ENCODE assay signal across 16 cellular contexts in the genomic region with DNA sequence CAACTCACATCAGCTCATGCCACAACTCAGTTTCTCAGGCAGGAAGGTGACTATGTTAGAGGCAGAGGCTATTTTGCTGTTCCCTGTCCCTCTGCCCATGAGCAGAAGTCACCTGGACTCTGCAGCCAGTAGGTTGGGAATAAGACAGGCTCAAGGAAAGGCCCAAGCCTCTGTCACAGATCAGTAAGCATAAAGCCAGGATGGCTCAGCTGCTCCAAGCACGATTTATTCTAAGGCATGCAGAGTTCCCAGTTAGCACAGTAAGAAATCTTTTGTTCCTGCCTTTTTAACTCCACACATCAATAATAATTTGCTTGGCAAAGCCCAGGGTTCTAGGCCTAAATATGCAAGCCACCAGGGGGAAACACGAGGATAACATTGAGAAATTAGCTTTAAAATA.
DNase-seq lines count a peak whose midpoint lies in the region; ATAC-seq, FAIRE-seq and TF ChIP-seq lines count a peak whose summit lies in the region.
"Had no signal": no experiment of that assay in that cellular context is flagged by ENCODE, and none has a peak within 500 bp of the region (broad histone marks: within the 10 kb centered on the region; RNA-seq: fewer than 3 reads in every experiment).

No MANE protein-coding gene starts in this region.

- no peak overlapping the region for H3K4me3 Mint-ChIP-seq in natural killer cell treated with Interleukin-12 subunit alpha and Interleukin-12 subunit beta and Interleukin-15 and Interleukin-18, amount 100 ng/mL, for 72 hours
- H3K4me3 Mint-ChIP-seq: CD4-positive, CD25-positive, alpha-beta regulatory T cell had no signal

- H4K91ac ChIP-seq in H1 (replicated peaks; ENCODE audit: insufficient read length, low read length) (no peak overlapping the region), trophoblast cell (ENCODE audit: low read depth, low read length) (no peak overlapping the region)

- no peak overlapping the region for H3K4me2 ChIP-seq in H1 (ENCODE audit: insufficient read depth in 1 of 2, low read depth in 2 of 2, low read length in 2 of 2)
- no peak overlapping the region for H3K4me2 ChIP-seq in trophoblast cell (ENCODE audit: low read length)
- H3K4me2 ChIP-seq: BLaER1 treated with 17β-estradiol and CSF1 and Interleukin-3, amounts not matched to agents 10 nM and 100 nM had no signal

- H3K4me1 Mint-ChIP-seq in natural killer cell treated with Interleukin-12 subunit alpha and Interleukin-12 subunit beta and Interleukin-15 and Interleukin-18, amount 100 ng/mL, for 72 hours (ENCODE audit: low read depth in 2 of 2) = no peaks in the 10 kb centered on the region
- H3K4me1 Mint-ChIP-seq: CD4-positive, CD25-positive, alpha-beta regulatory T cell had no signal

- H3K23ac ChIP-seq in H1 (ENCODE audit: insufficient read length) = no peak overlapping the region
- no peak overlapping the region for H3K23ac ChIP-seq in trophoblast cell (ENCODE audit: low read length)

- TF ChIP-seq EP300 in H1 (IDR thresholded peaks at IDR 0.05; ENCODE audit: borderline replicate concordance in 1 of 2, low read depth in 2 of 2, low read length in 2 of 2) = no peak

- H3K9ac ChIP-seq in H1 (replicated peaks in 1 of 4; ENCODE audit: extremely low read depth in 1 of 4, low read depth in 3 of 4, low read length in 3 of 4) = no peak overlapping the region
- peak overlapping the region; percentile 18 for H3K9ac ChIP-seq in trophoblast cell (ENCODE audit: low read length)
- H3K9ac ChIP-seq: BLaER1 treated with 17β-estradiol and CSF1 and Interleukin-3, amounts not matched to agents 10 nM and 100 nM had no signal

- no peak for TF ChIP-seq POLR2A in H1 (IDR thresholded peaks at IDR 0.05; ENCODE audit: control extremely low read depth in 1 of 2, low read depth in 2 of 2, low read length in 2 of 2)

- no peak overlapping the region for H2BK12ac ChIP-seq in H1 (ENCODE audit: low read depth, low read length)
- H2BK12ac ChIP-seq in trophoblast cell (ENCODE audit: low read length) = no peak overlapping the region

- H3K4ac ChIP-seq in H1 (replicated peaks; ENCODE audit: insufficient read length, low read depth, low read length) (no peak overlapping the region), trophoblast cell (ENCODE audit: low read depth, low read length) (no peak overlapping the region)

- H3K79me1 ChIP-seq in H1 (ENCODE audit: low read depth, low read length) (no peaks in the 10 kb centered on the region), trophoblast cell (ENCODE audit: low read length) (no peaks in the 10 kb centered on the region)

- no peak overlapping the region for H3K27ac ChIP-seq in AG04450 (ENCODE audit: low read depth, low read length)
- no peak overlapping the region for H3K27ac ChIP-seq in H1 (ENCODE audit: low read depth, low read length)
- H3K27ac ChIP-seq in trophoblast cell (ENCODE audit: low read depth, low read length) = no peak overlapping the region
- H3K27ac ChIP-seq: 22Rv1; BLaER1 treated with 17β-estradiol and CSF1 and Interleukin-3, amounts not matched to agents 10 nM and 100 nM had no signal

- H2BK5ac ChIP-seq in H1 (ENCODE audit: low read depth, low read length) (no peak overlapping the region), trophoblast cell (ENCODE audit: low read depth, low read length, poor library complexity) (no peak overlapping the region)

- no peaks in the 10 kb centered on the region for H3K9me3 ChIP-seq in AG04450 (ENCODE audit: control insufficient read depth, insufficient read depth, low read length)
- peaks cover 0 to under 1% of the 10 kb centered on the region in 2 experiments; a peak in 1 of 4 replicates for H3K9me3 ChIP-seq in H1 (ENCODE audit: insufficient read depth in 2 of 2, low read depth in 1 of 2, low read length in 1 of 2)
- no peaks in the 10 kb centered on the region for H3K9me3 ChIP-seq in trophoblast cell (ENCODE audit: insufficient read depth, low read depth, low read length)

- no peaks in the 10 kb centered on the region for H3K79me2 ChIP-seq in H1 (ENCODE audit: control insufficient read depth in 1 of 2, insufficient read depth in 2 of 2, low read length in 2 of 2)
- no peaks in the 10 kb centered on the region for H3K79me2 ChIP-seq in trophoblast cell (ENCODE audit: control insufficient read depth, insufficient read depth, low read length, poor library complexity)

- H2AK5ac ChIP-seq in H1 (ENCODE audit: low read depth, low read length) (no peak overlapping the region), trophoblast cell (ENCODE audit: low read length) (no peak overlapping the region)

- CTCF ChIA-PET in AG04450 (lab: Charles Lee) (no interaction called here), H1 (lab: Charles Lee; ENCODE audit: partially characterized antibody) (interaction anchor here (1.3 to 1.5 kb wide), 2 partner anchors 95 to 107 kb away, joined by 4 read pairs; no protein-coding TSS in a partner anchor)

- peaks cover 5% of the 10 kb centered on the region for H3K36me3 Mint-ChIP-seq in natural killer cell treated with Interleukin-12 subunit alpha and Interleukin-12 subunit beta and Interleukin-15 and Interleukin-18, amount 100 ng/mL, for 72 hours
- H3K36me3 Mint-ChIP-seq: CD4-positive, CD25-positive, alpha-beta regulatory T cell had no signal

- peaks cover 8% of the 10 kb centered on the region for H3K9me3 Mint-ChIP-seq in natural killer cell treated with Interleukin-12 subunit alpha and Interleukin-12 subunit beta and Interleukin-15 and Interleukin-18, amount 100 ng/mL, for 72 hours

- H3K4me1 ChIP-seq in H1 (replicated peaks in 1 of 4; ENCODE audit: control insufficient read depth in 3 of 4, insufficient read depth in 4 of 4, low read length in 3 of 4) (no peaks in the 10 kb centered on the region), trophoblast cell (ENCODE audit: control insufficient read depth in 1 of 2, insufficient read depth in 2 of 2, low read length in 2 of 2) (no peaks in the 10 kb centered on the region)
- H3K4me1 ChIP-seq: BLaER1 treated with 17β-estradiol and CSF1 and Interleukin-3, amounts not matched to agents 10 nM and 100 nM had no signal

- no peak for FAIRE-seq in H1 (lab: Jason Lieb, UNC)
- FAIRE-seq: GM12878, GM18507 had no signal

- no peak overlapping the region for H4K5ac ChIP-seq in H1 (ENCODE audit: insufficient read length, low read depth, low read length)

- H3K14ac ChIP-seq in H1 (ENCODE audit: insufficient read length) = no peak overlapping the region
- H3K14ac ChIP-seq in trophoblast cell (ENCODE audit: low read length) = no peak overlapping the region

- H3K56ac ChIP-seq in H1 (replicated peaks; ENCODE audit: insufficient read length, low read depth, low read length) = no peak overlapping the region

- H3K4me3 ChIP-seq in AG04450 (ENCODE audit: low read depth, low read length) (no peak overlapping the region), H1 (ENCODE audit: extremely low read depth in 1 of 4, insufficient read depth in 2 of 4, low read depth in 3 of 4, low read length in 4 of 4) (no peak overlapping the region), trophoblast cell (ENCODE audit: low read depth, low read length) (no peak overlapping the region)
- H3K4me3 ChIP-seq: BLaER1 treated with 17β-estradiol and CSF1 and Interleukin-3, amounts not matched to agents 10 nM and 100 nM; GM12878 had no signal

- peak overlapping the region; percentile 70; the same call in 1 of the 2 replicates for H2AFZ ChIP-seq in H1 (ENCODE audit: low read length)
- no peak overlapping the region for H2AFZ ChIP-seq in trophoblast cell (ENCODE audit: insufficient read depth, low read length, poor library complexity)

- H4K8ac ChIP-seq in H1 (ENCODE audit: extremely low read depth, insufficient read depth, low read length) = no peak overlapping the region; the same call in 1 of the 2 replicates
- H4K8ac ChIP-seq in trophoblast cell (ENCODE audit: low read depth, low read length) = no peak overlapping the region

- POLR2A ChIA-PET in AG04450 (lab: Yijun Ruan, JAX) (no interaction called here), H1 (lab: Charles Lee; ENCODE audit: partially characterized antibody) (no interaction called here)

- H4K12ac ChIP-seq in trophoblast cell (ENCODE audit: low read depth, low read length) = no peak overlapping the region

- peaks cover 20% of the 10 kb centered on the region in 2 donors for H3K27me3 Mint-ChIP-seq in natural killer cell treated with Interleukin-12 subunit alpha and Interleukin-12 subunit beta and Interleukin-15 and Interleukin-18, amount 100 ng/mL, for 72 hours
- H3K27me3 Mint-ChIP-seq: CD4-positive, CD25-positive, alpha-beta regulatory T cell had no signal

- no peak overlapping the region for H2BK20ac ChIP-seq in H1 (ENCODE audit: low read length)

- H2BK120ac ChIP-seq in H1 (replicated peaks; ENCODE audit: low read depth, low read length) = no peak overlapping the region
- H2BK120ac ChIP-seq in trophoblast cell (ENCODE audit: insufficient read depth, low read length, poor library complexity) = no peak overlapping the region

- no peak overlapping the region for H3K27ac Mint-ChIP-seq in natural killer cell treated with Interleukin-12 subunit alpha and Interleukin-12 subunit beta and Interleukin-15 and Interleukin-18, amount 100 ng/mL, for 72 hours
- H3K27ac Mint-ChIP-seq: CD4-positive, CD25-positive, alpha-beta regulatory T cell had no signal

- ATAC-seq in HG03457 (IDR thresholded peaks at IDR 0.05; ENCODE audit: unreplicated experiment) = no peak
- ATAC-seq in natural killer cell treated with Interleukin-12 subunit alpha and Interleukin-12 subunit beta and Interleukin-15 and Interleukin-18, amount 100 ng/mL, for 72 hours = no peak
- ATAC-seq: GM12878 had no signal

- DNase-seq in AG04450 (ENCODE audit: low read depth, low spot score) (no peak), H1 (ENCODE audit: low read depth in 1 of 2, low spot score in 2 of 2) (no peak), kidney glomerular epithelial cell (lab: John Stamatoyannopoulos, UW) (peak; percentile 20), trophoblast cell (no peak), NCI-H510A treated with DMSO at 0.1 percent for 48 hours (lab: John Stamatoyannopoulos, UW) (no peak)
- DNase-seq in natural killer cell treated with Interleukin-12 subunit alpha and Interleukin-12 subunit beta and Interleukin-15 and Interleukin-18, amount 100 ng/mL, for 72 hours (ENCODE audit: low spot score) = no peak
- no peak for DNase-seq in activated CD8-positive, alpha-beta memory T cell treated with anti-CD3 and anti-CD28 coated beads, Interleukin-2, amount 50 U/mL, for 4 hours
- DNase-seq: CD4-positive, CD25-positive, alpha-beta regulatory T cell; DMS79; H7; IMR-90 had no signal

- TF ChIP-seq CTCF in AG04450 (IDR thresholded peaks at IDR 0.05; ENCODE audit: low read depth, low read length) = 0 out of 2 replicates have a peak, but pooled peaks have one; percentile 6
- TF ChIP-seq CTCF in H1 (IDR thresholded peaks at IDR 0.05; ENCODE audit: control extremely low read depth in 1 of 3, insufficient read depth in 1 of 3, low read depth in 1 of 3, low read length in 3 of 3) = no peak

- H2BK15ac ChIP-seq in H1 (ENCODE audit: low read length) = 0 out of 2 replicates have a peak overlapping the region, but pooled peaks have one; percentile 8

- no peaks in the 10 kb centered on the region for H4K20me1 ChIP-seq in H1 (replicated peaks in 1 of 2; ENCODE audit: control insufficient read depth in 1 of 2, insufficient read depth in 2 of 2, low read length in 2 of 2)
- H4K20me1 ChIP-seq: BLaER1 treated with 17β-estradiol and CSF1 and Interleukin-3, amounts not matched to agents 10 nM and 100 nM had no signal

- no peaks in the 10 kb centered on the region for H3K23me2 ChIP-seq in H1 (ENCODE audit: low read depth, low read length)

- H3K27me3 ChIP-seq in AG04450 (ENCODE audit: control insufficient read depth, insufficient read depth, low read length) (peaks cover 6% of the 10 kb centered on the region), H1 (replicated peaks in 1 of 4; ENCODE audit: control insufficient read depth in 3 of 4, extremely low read depth in 1 of 4, insufficient read depth in 3 of 4, low read length in 3 of 4) (no peaks in the 10 kb centered on the region), trophoblast cell (ENCODE audit: insufficient read depth, low read length) (no peaks in the 10 kb centered on the region)
- H3K27me3 ChIP-seq: BLaER1 treated with 17β-estradiol and CSF1 and Interleukin-3, amounts not matched to agents 10 nM and 100 nM had no signal

- no peaks in the 10 kb centered on the region for H3K36me3 ChIP-seq in H1 (ENCODE audit: control insufficient read depth in 2 of 4, insufficient read depth in 4 of 4, low read length in 3 of 4)
- H3K36me3 ChIP-seq in trophoblast cell (ENCODE audit: control insufficient read depth in 1 of 2, insufficient read depth in 2 of 2, low read length in 2 of 2) = no peaks in the 10 kb centered on the region
- H3K36me3 ChIP-seq: BLaER1 treated with 17β-estradiol and CSF1 and Interleukin-3, amounts not matched to agents 10 nM and 100 nM had no signal

- WGBS in H1 (ENCODE audit: extremely low coverage in 1 of 2, insufficient coverage in 1 of 2, insufficient read length in 1 of 2, insufficient replicate concordance in 2 of 2, low coverage in 1 of 2, low lambda C conversion rate in 2 of 2, missing lambda C conversion rate in 1 of 2), 2 experiments = 81% methylated on average over 2 of the region's 2 CpGs; no CpG with 5 or more reads in 1 of the 2 experiments
- WGBS in trophoblast cell (ENCODE audit: extremely low coverage, insufficient coverage, insufficient read length) = no CpG with 5 or more reads among the region's 2 CpGs

- H3K18ac ChIP-seq in H1 (ENCODE audit: extremely low read depth, low read length) (no peak overlapping the region), trophoblast cell (ENCODE audit: low read length) (no peak overlapping the region)

- TF ChIP-seq RAD21 in H1 (IDR thresholded peaks at IDR 0.05 in 1 of 2, conservative IDR thresholded peaks at IDR 0.05 in 1 of 2; ENCODE audit: low read depth in 2 of 2, low read length in 2 of 2) = no peak
